12 cellular contexts compared by ENCODE assay signal in genomic region chr22:31123292-31123602, GRCh38. TPM values are rescaled to one million over a fixed set of nuclear protein-coding genes. Genes with fewer than 3 reads are reported as not detected.
DNase-seq lines count a peak whose midpoint lies in the region; ATAC-seq and TF ChIP-seq lines count a peak whose summit lies in the region.
"Had no signal": no experiment of that assay in that cellular context is flagged by ENCODE, and none has a peak within 500 bp of the region (broad histone marks: within the 10 kb centered on the region; RNA-seq: fewer than 3 reads in every experiment).

No MANE protein-coding gene starts in this region.

- no peaks in the 10 kb centered on the region for H3K27me3 Mint-ChIP-seq in chondrocyte (ENCODE audit: low read depth)
- no peaks in the 10 kb centered on the region for H3K27me3 Mint-ChIP-seq in T-helper 2 cell treated with Interferon-gamma antibody and Interleukin-4, amounts not matched to agents 5 μg/mL and 100 μg/mL, for 36 hours (ENCODE audit: low read depth)
- H3K27me3 Mint-ChIP-seq: stimulated activated naive CD8-positive, alpha-beta T cell treated with anti-CD3 and anti-CD28 coated beads, Interleukin-15, amount 100 ng/mL, for 72 hours had no signal

- H3K27me3 ChIP-seq in HUES64 (ENCODE audit: insufficient read depth, low read length) (peaks cover 3% of the 10 kb centered on the region), lung (ENCODE audit: control insufficient read depth, insufficient read depth) (no peaks in the 10 kb centered on the region), subcutaneous abdominal adipose tissue (ENCODE audit: control insufficient read depth in 5 of 5, insufficient read depth in 4 of 5, low read length in 5 of 5) (peaks cover 6 to 18% (median 11%) of the 10 kb centered on the region in 5 donors)

- no peaks in the 10 kb centered on the region for H3K36me3 Mint-ChIP-seq in chondrocyte (ENCODE audit: low read depth)
- H3K36me3 Mint-ChIP-seq in T-helper 2 cell treated with Interferon-gamma antibody and Interleukin-4, amounts not matched to agents 5 μg/mL and 100 μg/mL, for 36 hours (ENCODE audit: low read depth) = no peaks in the 10 kb centered on the region

- H3K9me3 Mint-ChIP-seq in chondrocyte (ENCODE audit: low read depth) = no peaks in the 10 kb centered on the region
- H3K9me3 Mint-ChIP-seq in T-helper 2 cell treated with Interferon-gamma antibody and Interleukin-4, amounts not matched to agents 5 μg/mL and 100 μg/mL, for 36 hours = no peaks in the 10 kb centered on the region
- H3K9me3 Mint-ChIP-seq: stimulated activated naive CD8-positive, alpha-beta T cell treated with anti-CD3 and anti-CD28 coated beads, Interleukin-15, amount 100 ng/mL, for 72 hours had no signal

- no peaks in the 10 kb centered on the region for H3K9me3 ChIP-seq in HUES64 (ENCODE audit: insufficient read depth, low read depth, low read length)
- H3K9me3 ChIP-seq in lung (ENCODE audit: control insufficient read depth in 2 of 2, insufficient read depth in 1 of 2, low read length in 1 of 2) = no peaks in the 10 kb centered on the region
- no peaks in the 10 kb centered on the region for H3K9me3 ChIP-seq in subcutaneous abdominal adipose tissue (ENCODE audit: control insufficient read depth in 5 of 5, low read length in 5 of 5)

- H3K27ac ChIP-seq in HUES64 (ENCODE audit: low read depth, low read length) (no peak overlapping the region), lung (ENCODE audit: low read depth in 1 of 2, low read length in 1 of 2) (peak overlapping the region in 1 of 2 donors; percentile 80), subcutaneous abdominal adipose tissue (ENCODE audit: low read depth, low read length) (no peak overlapping the region)
- H3K27ac ChIP-seq: KMS-11 had no signal

- peak overlapping the region; percentile 57 for H3K4me3 ChIP-seq in HUES64 (ENCODE audit: low read length)
- H3K4me3 ChIP-seq in lung = peak overlapping the region; percentile 21
- H3K4me3 ChIP-seq in subcutaneous abdominal adipose tissue (ENCODE audit: low read depth in 1 of 5, low read length in 5 of 5) = peak overlapping the region in 3 of 5 donors; percentile 32 to 48 (median 46)

- peaks cover 14% of the 10 kb centered on the region for H3K4me1 Mint-ChIP-seq in chondrocyte (ENCODE audit: low read depth)
- H3K4me1 Mint-ChIP-seq in T-helper 2 cell treated with Interferon-gamma antibody and Interleukin-4, amounts not matched to agents 5 μg/mL and 100 μg/mL, for 36 hours (ENCODE audit: low read depth) = peaks cover 4% of the 10 kb centered on the region

- no peaks in the 10 kb centered on the region for H3K36me3 ChIP-seq in HUES64 (ENCODE audit: insufficient read depth, low read length)
- no peaks in the 10 kb centered on the region for H3K36me3 ChIP-seq in lung (ENCODE audit: control insufficient read depth in 2 of 2, insufficient read depth in 2 of 2, low read length in 2 of 2)
- no peaks in the 10 kb centered on the region for H3K36me3 ChIP-seq in subcutaneous abdominal adipose tissue (ENCODE audit: control insufficient read depth in 5 of 5, insufficient read depth in 5 of 5, low read length in 5 of 5)

- TF ChIP-seq CTCF in chondrocyte (IDR thresholded peaks at IDR 0.05) (no peak), lung (IDR thresholded peaks at IDR 0.05; ENCODE audit: control extremely low read depth, extremely low read depth) (no peak)

- DNase-seq in chondrocyte (ENCODE audit: low spot score) = no peak
- DNase-seq in lung (ENCODE audit: low spot score) = no peak
- DNase-seq in T-helper 2 cell treated with Interferon-gamma antibody and Interleukin-4, amounts not matched to agents 5 μg/mL and 100 μg/mL, for 36 hours (ENCODE audit: low spot score) = no peak
- DNase-seq in NCI-H1092 (lab: John Stamatoyannopoulos, UW) = no peak
- no peak for DNase-seq in NCI-H2196 treated with DMSO at 0.1 percent for 48 hours (lab: John Stamatoyannopoulos, UW; ENCODE audit: unreplicated experiment)
- no peak for DNase-seq in KG1 (lab: John Stamatoyannopoulos, UW)
- DNase-seq: effector memory CD4-positive, alpha-beta T cell; stimulated activated naive CD8-positive, alpha-beta T cell treated with anti-CD3 and anti-CD28 coated beads, Interleukin-15, amount 100 ng/mL, for 72 hours had no signal

- peak overlapping the region; percentile 76 for H3K4me3 Mint-ChIP-seq in chondrocyte (ENCODE audit: unreplicated experiment)
- no peak overlapping the region for H3K4me3 Mint-ChIP-seq in T-helper 2 cell treated with Interferon-gamma antibody and Interleukin-4, amounts not matched to agents 5 μg/mL and 100 μg/mL, for 36 hours
- H3K4me3 Mint-ChIP-seq: stimulated activated naive CD8-positive, alpha-beta T cell treated with anti-CD3 and anti-CD28 coated beads, Interleukin-15, amount 100 ng/mL, for 72 hours had no signal

- H3K9ac ChIP-seq in HUES64 (ENCODE audit: low read depth, low read length) (peak overlapping the region; percentile 46), subcutaneous abdominal adipose tissue (ENCODE audit: low read length in 5 of 5) (no peak overlapping the region)
- H3K9ac ChIP-seq: KMS-11 had no signal

- no peak for ATAC-seq in lung (ENCODE audit: insufficient read depth, low FRiP score)
- ATAC-seq: stimulated activated naive CD8-positive, alpha-beta T cell treated with anti-CD3 and anti-CD28 coated beads, Interleukin-15, amount 100 ng/mL, for 72 hours had no signal

- H3K4me1 ChIP-seq in HUES64 (ENCODE audit: insufficient read depth, low read length) (peaks cover 5% of the 10 kb centered on the region), lung (ENCODE audit: control insufficient read depth in 2 of 2, insufficient read depth in 2 of 2, low read length in 2 of 2) (peaks cover 0 to 1% of the 10 kb centered on the region in 2 donors), subcutaneous abdominal adipose tissue (ENCODE audit: control insufficient read depth in 5 of 5, insufficient read depth in 5 of 5, low read length in 5 of 5) (peaks cover 0 to 16% (median 9%) of the 10 kb centered on the region in 5 donors)

- WGBS in HUES64 = 64% methylated on average over 4 of the region's 4 CpGs
- 82 to 87% methylated on average over 4 of the region's 4 CpGs for WGBS in lung, 2 donors

- no peak overlapping the region for H3K27ac Mint-ChIP-seq in chondrocyte (ENCODE audit: unreplicated experiment)
- H3K27ac Mint-ChIP-seq in T-helper 2 cell treated with Interferon-gamma antibody and Interleukin-4, amounts not matched to agents 5 μg/mL and 100 μg/mL, for 36 hours = no peak overlapping the region

RNA-seq across cellular contexts. Expression of gene INPP5J, which starts 0.5 kb away (rescaled TPM):
- polyA plus RNA-seq in HUES64 (2013, experiment 1 of 2) = 1.9 TPM
- 2.1 TPM for polyA plus RNA-seq in HUES64 (2013, experiment 2 of 2)
- total RNA-seq in chondrocyte = 3.5 to 5.9 TPM (median 5.2 TPM) in 3 replicates
- total RNA-seq in lung = 1 to 10 TPM; 1.3 to 6.5 TPM
- 1 to 10 TPM; 1.2 to 2.9 TPM for polyA plus RNA-seq in lung

RNA-seq across cellular contexts. Expression of gene SELENOM, which starts 15.9 kb away (rescaled TPM):
- polyA plus RNA-seq in HUES64 (2013, experiment 1 of 2) = 12.2 TPM
- 18.4 TPM for polyA plus RNA-seq in HUES64 (2013, experiment 2 of 2)
- 200 to 228 TPM (median 217 TPM) in 3 replicates for total RNA-seq in chondrocyte
- 100 to 1,000 TPM in 1 of 2 donors, 10 to 100 TPM in 1; 26.6 to 156 TPM for total RNA-seq in lung
- 100 to 1,000 TPM; 138 to 159 TPM for polyA plus RNA-seq in lung

RNA-seq across cellular contexts. Expression of gene PLA2G3, which starts 17.1 kb away (rescaled TPM):
- 16.8 TPM for polyA plus RNA-seq in HUES64 (2013, experiment 1 of 2)
- polyA plus RNA-seq in HUES64 (2013, experiment 2 of 2) = 18.3 TPM
- total RNA-seq in chondrocyte (0.07 to 0.13 TPM in 2 of 3 replicates, not detected in the other), lung (10 to 100 TPM in 1 of 2 donors, under 1 TPM in 1; 0.85 to 17.4 TPM)
- 10 to 100 TPM in 1 of 2 donors, 1 to 10 TPM in 1; 5.7 to 10.7 TPM for polyA plus RNA-seq in lung
- total RNA-seq: liver had no signal
- polyA plus RNA-seq: liver had no signal

RNA-seq across cellular contexts. Expression of gene RNF185, which starts 36.7 kb away (rescaled TPM):
- 19.2 TPM for polyA plus RNA-seq in HUES64 (2013, experiment 1 of 2)
- polyA plus RNA-seq in HUES64 (2013, experiment 2 of 2) = 21.9 TPM
- total RNA-seq in chondrocyte (28.6 to 36.9 TPM (median 35.8 TPM) in 3 replicates), lung (10 to 100 TPM; 28.2 to 34.1 TPM)
- 10 to 100 TPM; 16.9 to 28.9 TPM for polyA plus RNA-seq in lung

RNA-seq across cellular contexts. Expression of gene SMTN, which starts 42.1 kb away (rescaled TPM):
- polyA plus RNA-seq in HUES64 (2013, experiment 1 of 2) = 9.7 TPM
- polyA plus RNA-seq in HUES64 (2013, experiment 2 of 2) = 13.7 TPM
- total RNA-seq in chondrocyte (37.9 to 58.1 TPM (median 47.2 TPM) in 3 replicates), lung (100 to 1,000 TPM in 1 of 2 donors, 10 to 100 TPM in 1; 92.6 to 101 TPM)
- 10 to 100 TPM; 30.8 to 36.8 TPM for polyA plus RNA-seq in lung
